In the genomic region with DNA sequence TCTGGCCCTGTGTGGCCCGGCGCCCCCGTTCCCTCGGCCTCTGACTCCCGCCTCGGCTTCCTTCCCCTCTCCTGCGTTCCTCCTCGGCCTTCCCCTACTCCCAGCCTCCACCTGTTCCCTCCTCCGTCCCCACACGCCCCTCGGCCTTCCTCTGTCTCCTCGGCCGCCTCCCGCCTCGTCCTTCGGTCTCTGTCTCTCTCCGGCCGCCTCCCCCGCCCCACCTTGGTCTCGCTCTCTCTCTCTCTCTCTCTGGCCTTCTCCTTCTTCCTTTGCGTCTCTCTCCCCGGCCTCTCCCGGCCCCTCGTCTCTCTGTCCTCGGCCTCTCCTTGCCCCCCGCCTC, we compare ENCODE assay signal across 8 cellular contexts. TPM values are rescaled to one million over a fixed set of nuclear protein-coding genes. Genes with fewer than 3 reads are reported as not detected.
DNase-seq lines count a peak whose midpoint lies in the region; TF ChIP-seq lines count a peak whose summit lies in the region.

No MANE protein-coding gene starts in this region.

- H3K4me3 ChIP-seq in GM08714 (ENCODE audit: low read length) (peak overlapping the region; percentile 74), H7 (ENCODE audit: insufficient read depth, low read depth, low read length) (peak overlapping the region; percentile 86), OCI-LY1 (ENCODE audit: low read depth, low read length, poor library complexity, severe bottlenecking) (peak overlapping the region; percentile 98)
- peak overlapping the region; percentile 82 for H3K4me3 ChIP-seq in effector memory CD4-positive, alpha-beta T cell (ENCODE audit: insufficient read depth, low read depth, low read length, poor library complexity, severe bottlenecking)

- peaks cover 25% of the 10 kb centered on the region for H3K36me3 Mint-ChIP-seq in nephron progenitor cell (ENCODE audit: low read depth)

- DNase-seq in H7 = no peak
- DNase-seq in effector memory CD4-positive, alpha-beta T cell = no peak
- DNase-seq in nephron progenitor cell = no peak
- no peak for DNase-seq in kidney glomerular epithelial cell (lab: John Stamatoyannopoulos, UW)
- DNase-seq in GM13977 (ENCODE audit: low spot score) = no peak
- no peak for DNase-seq in stimulated activated CD4-positive, alpha-beta T cell treated with anti-CD3 and anti-CD28 coated beads, Interleukin-4, amount 100 ng/mL, for 1 hour

- H3K9me3 Mint-ChIP-seq in nephron progenitor cell = no peaks in the 10 kb centered on the region

- H3K9me2 ChIP-seq in OCI-LY1 (ENCODE audit: low read depth, low read length) = no peaks in the 10 kb centered on the region

- H3K27me3 Mint-ChIP-seq in nephron progenitor cell (ENCODE audit: low read depth, poor library complexity) = no peaks in the 10 kb centered on the region

- no peak for TF ChIP-seq CTCF in OCI-LY1 (IDR thresholded peaks at IDR 0.05; ENCODE audit: low read length)
- TF ChIP-seq CTCF in nephron progenitor cell (IDR thresholded peaks at IDR 0.05) = no peak
- no peak for TF ChIP-seq CTCF in GM13977 (IDR thresholded peaks at IDR 0.05; ENCODE audit: extremely low read depth, insufficient read depth, missing control alignments)

- H3F3A ChIP-seq in OCI-LY1 (ENCODE audit: insufficient read depth, low read length) = peaks cover 11% of the 10 kb centered on the region

- peaks cover 35% of the 10 kb centered on the region for H3K4me1 Mint-ChIP-seq in nephron progenitor cell

- no peaks in the 10 kb centered on the region for H3K9me3 ChIP-seq in OCI-LY1 (ENCODE audit: low read length)
- H3K9me3 ChIP-seq in effector memory CD4-positive, alpha-beta T cell (ENCODE audit: control insufficient read depth, low read length) = no peaks in the 10 kb centered on the region

- H3K79me2 ChIP-seq in OCI-LY1 (ENCODE audit: insufficient read depth, low read length) = peaks cover 29% of the 10 kb centered on the region

- H3K4me2 ChIP-seq in OCI-LY1 (ENCODE audit: low read length) = peak overlapping the region; percentile 83

- H3K36me3 ChIP-seq in H7 (replicated peaks; ENCODE audit: control insufficient read depth, insufficient read depth, low read length) = peaks cover 6% of the 10 kb centered on the region
- peaks cover 35% of the 10 kb centered on the region for H3K36me3 ChIP-seq in OCI-LY1 (ENCODE audit: insufficient read depth, low read length)
- H3K36me3 ChIP-seq in effector memory CD4-positive, alpha-beta T cell (ENCODE audit: control insufficient read depth, insufficient read depth, low read length) = peaks cover 7% of the 10 kb centered on the region

- H2AFZ ChIP-seq in OCI-LY1 (ENCODE audit: low read length) = no peak overlapping the region

- H3K27ac ChIP-seq in OCI-LY1 (ENCODE audit: low read depth, low read length, poor library complexity, severe bottlenecking) = peak overlapping the region; percentile 43
- H3K27ac ChIP-seq in effector memory CD4-positive, alpha-beta T cell (ENCODE audit: insufficient read depth, low read length, poor library complexity, severe bottlenecking) = peak overlapping the region; percentile 80

- H4K20me1 ChIP-seq in OCI-LY1 (ENCODE audit: insufficient read depth, low read length) = no peaks in the 10 kb centered on the region

- H3K4me3 Mint-ChIP-seq in nephron progenitor cell = peak overlapping the region; percentile 94

- H3K27me3 ChIP-seq in H7 (ENCODE audit: control insufficient read depth, insufficient read depth, low read length) (no peaks in the 10 kb centered on the region), OCI-LY1 (ENCODE audit: insufficient read depth, low read length) (no peaks in the 10 kb centered on the region)
- no peaks in the 10 kb centered on the region for H3K27me3 ChIP-seq in effector memory CD4-positive, alpha-beta T cell (replicated peaks; ENCODE audit: control insufficient read depth, insufficient read depth, low read length, poor library complexity, severe bottlenecking)

- peak overlapping the region; percentile 94 for H3K9ac ChIP-seq in OCI-LY1 (ENCODE audit: low read length)

- peaks cover 38% of the 10 kb centered on the region for H3K4me1 ChIP-seq in OCI-LY1 (ENCODE audit: insufficient read depth, low read length, severe bottlenecking)
- peaks cover 18% of the 10 kb centered on the region for H3K4me1 ChIP-seq in effector memory CD4-positive, alpha-beta T cell (ENCODE audit: control insufficient read depth, insufficient read depth, low read length, poor library complexity, severe bottlenecking)

- in situ Hi-C loops in GM13977 (cut with MboI; ENCODE audit: low pct_unique_long_range_greater_than_20kb, low sequenced_read_pairs, unreplicated experiment) = no loop called here

- H3K27ac Mint-ChIP-seq in nephron progenitor cell = peak overlapping the region; percentile 83

RNA-seq across cellular contexts. Expression of a gene that starts 0.6 kb away (rescaled TPM):
- total RNA-seq in H7 (2014; rRNA removed; shearing (Covaris generic)) = 50.8 and 61.9 TPM in 2 replicates

RNA-seq across cellular contexts. Expression of a gene that starts 44.7 kb away (rescaled TPM):
- 60.5 and 82.1 TPM in 2 replicates for total RNA-seq in H7 (2014; rRNA removed; shearing (Covaris generic))
